1 cellular context compared by ENCODE assay signal in genomic region chr21:34520769-34521508, GRCh38.
TF ChIP-seq lines count a peak whose summit lies in the region.

No MANE protein-coding gene starts in this region.

TF ChIP-seq in H1, 55 proteins besides CTCF, POLR2A, EP300 and RAD21:
- TF ChIP-seq SP4 (IDR thresholded peaks at IDR 0.05; ENCODE audit: low read length) = no peak
- TF ChIP-seq SIX5 (IDR thresholded peaks at IDR 0.05; ENCODE audit: low read depth, low read length) = no peak
- no peak for TF ChIP-seq GABPA (IDR thresholded peaks at IDR 0.05; ENCODE audit: borderline replicate concordance, insufficient read depth, low read length)
- TF ChIP-seq HDAC2 (IDR thresholded peaks at IDR 0.05; ENCODE audit: borderline replicate concordance in 1 of 2, low read depth in 2 of 2, low read length in 2 of 2) = no peak
- no peak for TF ChIP-seq CBX8 (IDR thresholded peaks at IDR 0.05; ENCODE audit: borderline replicate concordance, low read depth, low read length)
- TF ChIP-seq TAF7 (optimal IDR thresholded peaks at IDR 0.05; ENCODE audit: borderline replicate concordance, low read depth, low read length) = no peak
- no peak for TF ChIP-seq CHD2 (IDR thresholded peaks at IDR 0.05; ENCODE audit: low read length)
- TF ChIP-seq CHD7 (IDR thresholded peaks at IDR 0.05; ENCODE audit: insufficient replicate concordance, low read length) = no peak
- no peak for TF ChIP-seq RNF2 (IDR thresholded peaks at IDR 0.05; ENCODE audit: borderline replicate concordance, low read depth, low read length, missing control alignments, poor library complexity, severe bottlenecking)
- TF ChIP-seq SAP30 (IDR thresholded peaks at IDR 0.05; ENCODE audit: insufficient read depth, insufficient replicate concordance, low read length) = no peak
- no peak for TF ChIP-seq MAX (IDR thresholded peaks at IDR 0.05)
